Comparison of ENCODE assay signal across 16 cellular contexts in genomic region chr1:150155413-150156071, GRCh38. TPM values are rescaled to one million over a fixed set of nuclear protein-coding genes. Genes with fewer than 3 reads are reported as not detected.
A peak's percentile ranks its signal among the peaks of the same experiment; 100 is the strongest.
DNase-seq lines count a peak whose midpoint lies in the region; ATAC-seq and TF ChIP-seq lines count a peak whose summit lies in the region.
"Had no signal": no experiment of that assay in that cellular context is flagged by ENCODE, and none has a peak within 500 bp of the region (broad histone marks: within the 10 kb centered on the region; RNA-seq: fewer than 3 reads in every experiment).

No MANE protein-coding gene starts in this region.

- DNase-seq in colonic mucosa (no peak), neural crest cell (ENCODE audit: low read depth, low spot score) (no peak), SK-N-SH (no peak), NCI-H2227 (lab: John Stamatoyannopoulos, UW; ENCODE audit: unreplicated experiment) (no peak), glomerular visceral epithelial cell (ENCODE audit: extremely low spot score) (no peak)
- DNase-seq in stimulated activated CD4-positive, alpha-beta T cell treated with anti-CD3 and anti-CD28 coated beads, Interleukin-12 subunit alpha, Interleukin-12 subunit beta, amount 100 ng/mL, for 4 hours: no peak
- DNase-seq: amygdala; GDM1; NCI-H1105; posterior cingulate gyrus; stimulated activated CD4-positive, alpha-beta T cell treated with anti-CD3 and anti-CD28 coated beads, Interleukin-15, amount 100 ng/mL, for 24 hours; thyroid gland; WERI-Rb-1 had no signal

- peaks cover 56% of the 10 kb centered on the region for H3K36me3 Mint-ChIP-seq in neural crest cell (ENCODE audit: low read depth)

- no peak overlapping the region for H3K27ac Mint-ChIP-seq in neural crest cell (ENCODE audit: unreplicated experiment)

- H3K9ac ChIP-seq in BLaER1 (no peak overlapping the region), colonic mucosa (ENCODE audit: low read depth in 2 of 2, low read length in 2 of 2) (no peak overlapping the region), SK-N-SH (no peak overlapping the region)

- H3K27me3 ChIP-seq in BLaER1 (no peaks in the 10 kb centered on the region), colonic mucosa (peaks cover 4% of the 10 kb centered on the region), SK-N-SH (ENCODE audit: insufficient read depth) (no peaks in the 10 kb centered on the region)
- H3K27me3 ChIP-seq: thyroid gland had no signal

- no peak for ATAC-seq in GM18505 (IDR thresholded peaks at IDR 0.05; ENCODE audit: unreplicated experiment)

- H4K20me1 ChIP-seq in BLaER1 (peaks cover 84% of the 10 kb centered on the region), SK-N-SH (ENCODE audit: insufficient read depth) (no peaks in the 10 kb centered on the region)

- TF ChIP-seq RAD21 in SK-N-SH (IDR thresholded peaks at IDR 0.05; ENCODE audit: low read length): no peak

- TF ChIP-seq EP300 in SK-N-SH (IDR thresholded peaks at IDR 0.05; ENCODE audit: borderline replicate concordance in 1 of 2, low read depth in 1 of 2, low read length in 1 of 2): no peak

- H3K4me3 Mint-ChIP-seq in neural crest cell: peak overlapping the region; percentile 82

- POLR2A ChIA-PET in SK-N-SH (lab: Yijun Ruan, JAX): no interaction called here

- H3K4me1 Mint-ChIP-seq in neural crest cell: peaks cover 47% of the 10 kb centered on the region

- CTCF ChIA-PET in SK-N-SH (lab: Yijun Ruan, JAX): interaction anchor here (1.4 to 7.1 kb wide), 3 partner anchors 12 to 82 kb away, joined by 3 to 59 read pairs (median 3); no protein-coding TSS in a partner anchor

- no peaks in the 10 kb centered on the region for H3K9me2 ChIP-seq in SK-N-SH

- no peak for TF ChIP-seq CTCF in colonic mucosa (IDR thresholded peaks at IDR 0.05)
- no peak for TF ChIP-seq CTCF in neural crest cell (conservative IDR thresholded peaks at IDR 0.05)
- no peak for TF ChIP-seq CTCF in SK-N-SH (IDR thresholded peaks at IDR 0.05)

- H3K9me3 Mint-ChIP-seq in neural crest cell: no peaks in the 10 kb centered on the region

- H3F3A ChIP-seq in SK-N-SH (replicated peaks; ENCODE audit: insufficient read depth): peaks cover 50% of the 10 kb centered on the region

- H3K79me2 ChIP-seq in SK-N-SH (ENCODE audit: insufficient read depth): peaks cover 60% of the 10 kb centered on the region

- intact Hi-C loops in colonic mucosa (cut with DNase I): no loop called here

- peaks cover 84% of the 10 kb centered on the region for H3K36me3 ChIP-seq in BLaER1
- H3K36me3 ChIP-seq in colonic mucosa: no peaks in the 10 kb centered on the region
- H3K36me3 ChIP-seq in SK-N-SH (replicated peaks in 1 of 2; ENCODE audit: control insufficient read depth in 1 of 2, insufficient read depth in 2 of 2, low read length in 1 of 2): peaks cover 45 to 65% of the 10 kb centered on the region in 2 experiments

- no peaks in the 10 kb centered on the region for H3K9me3 ChIP-seq in BLaER1
- no peaks in the 10 kb centered on the region for H3K9me3 ChIP-seq in colonic mucosa
- H3K9me3 ChIP-seq in SK-N-SH: no peaks in the 10 kb centered on the region
- H3K9me3 ChIP-seq: thyroid gland had no signal

- H3K27ac ChIP-seq in BLaER1: peak overlapping the region; percentile 3; the same call in 1 of the 2 replicates
- peak overlapping the region; percentile 17 for H3K27ac ChIP-seq in colonic mucosa
- peak overlapping the region in 1 of 2 experiments; percentile 86; a peak in 2 of 4 replicates for H3K27ac ChIP-seq in SK-N-SH (ENCODE audit: low read depth in 2 of 2, low read length in 1 of 2)
- H3K27ac ChIP-seq: SK-N-MC, thyroid gland, WERI-Rb-1 had no signal

- H3K4me3 ChIP-seq in BLaER1 (no peak overlapping the region), colonic mucosa (no peak overlapping the region), SK-N-SH (ENCODE audit: low read depth in 2 of 2, low read length in 1 of 2) (no peak overlapping the region)
- H3K4me3 ChIP-seq: SK-N-MC, thyroid gland had no signal

- H3K27me3 Mint-ChIP-seq in neural crest cell (ENCODE audit: low read depth): no peaks in the 10 kb centered on the region

- H3K4me2 ChIP-seq in BLaER1: peak overlapping the region; percentile 91
- H3K4me2 ChIP-seq in SK-N-SH: no peak overlapping the region

- TF ChIP-seq POLR2A in GM18505 (IDR thresholded peaks at IDR 0.05; ENCODE audit: borderline replicate concordance, extremely low read depth, insufficient read depth, insufficient read length): peak; percentile 60

- no peak overlapping the region for H2AFZ ChIP-seq in SK-N-SH (ENCODE audit: low read depth)

- WGBS in SK-N-SH (ENCODE audit: low lambda C conversion rate): 91% methylated on average over 13 of the region's 13 CpGs

- H3K4me1 ChIP-seq in BLaER1 (peaks cover 90% of the 10 kb centered on the region), colonic mucosa (peaks cover 6% of the 10 kb centered on the region), SK-N-SH (ENCODE audit: control insufficient read depth in 1 of 2, insufficient read depth in 2 of 2, low read depth in 1 of 2, low read length in 1 of 2) (peaks cover 23 to 47% of the 10 kb centered on the region in 2 experiments)

TF ChIP-seq in SK-N-SH, 30 proteins besides CTCF, POLR2A, EP300 and RAD21:
- TF ChIP-seq JUND (IDR thresholded peaks at IDR 0.05): no peak
- TF ChIP-seq ZBTB33 (IDR thresholded peaks at IDR 0.05; ENCODE audit: borderline replicate concordance, low read depth): no peak
- no peak for TF ChIP-seq CHD2 (IDR thresholded peaks at IDR 0.05; ENCODE audit: low read length, partially characterized antibody)
- no peak for TF ChIP-seq GABPA (IDR thresholded peaks at IDR 0.05; ENCODE audit: low read depth)
- TF ChIP-seq SIN3A (IDR thresholded peaks at IDR 0.05; ENCODE audit: borderline replicate concordance, low read depth, low read length): no peak
- TF ChIP-seq REST (IDR thresholded peaks at IDR 0.05; ENCODE audit: low read depth, low read length): no peak

RNA-seq across cellular contexts. Expression of gene PLEKHO1, which starts 5.8 kb away (rescaled TPM):
- total RNA-seq in colonic mucosa: 10 to 100 TPM in 1 of 2 donors, 1 to 10 TPM in 1; 5.4 to 30.8 TPM
- 106 and 113 TPM in 2 replicates for total RNA-seq in neural crest cell
- polyA plus RNA-seq in SK-N-SH (2012; rRNA removed): 27.8 and 33.5 TPM in 2 replicates
- polyA plus RNA-seq in SK-N-SH (2012; cell fraction: cytosol; rRNA removed): 24.1 and 25.1 TPM in 2 replicates
- 54.0 and 65.5 TPM in 2 replicates for polyA plus RNA-seq in SK-N-SH (2012; cell fraction: nucleus; rRNA removed)
